ENCODE assay signal across 33 cellular contexts in genomic region chr12:103908246-103908541, GRCh38.
"Had no signal": no experiment of that assay in that cellular context is flagged by ENCODE, and none has a peak within 500 bp of the region (broad histone marks: within the 10 kb centered on the region; RNA-seq: fewer than 3 reads in every experiment).

No MANE protein-coding gene starts in this region.

- DNase-seq: activated CD4-positive, alpha-beta T cell treated with anti-CD3 and anti-CD28 coated beads, Interleukin-2, amount 10 ng/mL, durations not matched to agents 7 days and 5 days; activated CD4-positive, alpha-beta T cell treated with anti-CD3 and anti-CD28 coated beads, Interleukin-2, amount 50 U/mL, for 48 hours; activated CD8-positive, alpha-beta memory T cell treated with anti-CD3 and anti-CD28 coated beads for 24 hours; activated CD8-positive, alpha-beta memory T cell treated with anti-CD3 and anti-CD28 coated beads, Interleukin-2, amount 10 ng/mL, durations not matched to agents 7 days and 5 days; activated gamma-delta T cell; activated naive CD4-positive, alpha-beta T cell treated with Interleukin-2 at 50 U/mL for 16 hours; activated naive CD8-positive, alpha-beta T cell treated with anti-CD3 and anti-CD28 coated beads, Interleukin-2, amount 10 ng/mL, durations not matched to agents 7 days and 5 days; amygdala; Kasumi-1; MG63; NCI-H1105 treated with DMSO at 0.1 percent for 48 hours; NCI-H1436; NCI-H1694; NCI-H2029; NCI-H345; NCI-H510A; NCI-H526; NCI-H748 treated with DMSO at 0.1 percent for 48 hours; NK-92 treated with Interleukin-12 subunit alpha and Interleukin-12 subunit beta, amount 100 ng/mL, for 24 hours; PC-3; Peyer's patch; RPMI8226; SHP77 treated with DMSO at 0.1 percent for 48 hours; SK-N-SH had no signal

- H3K4me3 ChIP-seq: ascending aorta, MG63, Peyer's patch, SJSA1 had no signal

- H3K27me3 Mint-ChIP-seq: activated CD4-positive, alpha-beta T cell treated with anti-CD3 and anti-CD28 coated beads for 36 hours; activated CD4-positive, alpha-beta T cell treated with anti-CD3 and anti-CD28 coated beads, Interleukin-2, amount 10 ng/mL, durations not matched to agents 7 days and 5 days; activated naive CD4-positive, alpha-beta T cell treated with anti-CD3 and anti-CD28 coated beads, Interleukin-2, amount 50 U/mL, for 24 hours; activated naive CD8-positive, alpha-beta T cell treated with anti-CD3 and anti-CD28 coated beads, Interleukin-2, amount 10 ng/mL, durations not matched to agents 7 days and 5 days had no signal

- H3K4me2 ChIP-seq: SK-N-SH had no signal

- ATAC-seq: activated CD8-positive, alpha-beta memory T cell treated with anti-CD3 and anti-CD28 coated beads, Interleukin-2, amount 10 ng/mL, durations not matched to agents 7 days and 5 days; PC-3 had no signal

- H3K9me3 ChIP-seq: ascending aorta, MG63, Peyer's patch, SJSA1, SK-N-SH had no signal

- H3K4me1 ChIP-seq: ascending aorta, Peyer's patch had no signal

- H3K27me3 ChIP-seq: ascending aorta, MG63, Peyer's patch, SJSA1 had no signal

- H3K36me3 Mint-ChIP-seq: activated CD8-positive, alpha-beta memory T cell treated with anti-CD3 and anti-CD28 coated beads, Interleukin-2, amount 10 ng/mL, durations not matched to agents 7 days and 5 days; activated naive CD4-positive, alpha-beta T cell treated with anti-CD3 and anti-CD28 coated beads, Interleukin-2, amount 50 U/mL, for 24 hours; WTC11 had no signal

- H3K9ac ChIP-seq: SK-N-SH had no signal

- H3K27ac Mint-ChIP-seq: activated CD4-positive, alpha-beta T cell treated with anti-CD3 and anti-CD28 coated beads, Interleukin-2, amount 10 ng/mL, durations not matched to agents 7 days and 5 days; activated CD8-positive, alpha-beta memory T cell treated with anti-CD3 and anti-CD28 coated beads, Interleukin-2, amount 10 ng/mL, durations not matched to agents 7 days and 5 days; activated T-helper 2 cell treated with anti-CD3 and anti-CD28 coated beads, Interferon-gamma antibody, Interleukin-2, Interleukin-4, amounts not matched to agents 10 μg/mL and 5 μg/mL and 100 μg/mL, durations not matched to agents 14 hours and 24 hours and 36 hours; T-helper 1 cell treated with Interleukin-12 subunit alpha and Interleukin-12 subunit beta and Interleukin-4 antibody, amounts not matched to agents 30 μg/mL and 1 μg/mL, for 36 hours; T-helper 2 cell treated with Interferon-gamma antibody and Interleukin-4, amounts not matched to agents 5 μg/mL and 100 μg/mL, for 36 hours; WTC11 had no signal

- H3K36me3 ChIP-seq: ascending aorta, MG63, Peyer's patch, SJSA1 had no signal

- H3K4me3 Mint-ChIP-seq: activated CD4-positive, alpha-beta T cell treated with anti-CD3 and anti-CD28 coated beads for 36 hours; activated CD4-positive, alpha-beta T cell treated with anti-CD3 and anti-CD28 coated beads, Interleukin-2, amount 10 ng/mL, durations not matched to agents 7 days and 5 days; activated CD8-positive, alpha-beta memory T cell treated with anti-CD3 and anti-CD28 coated beads, Interleukin-2, amount 10 ng/mL, durations not matched to agents 7 days and 5 days; activated naive CD8-positive, alpha-beta T cell treated with anti-CD3 and anti-CD28 coated beads, Interleukin-2, amount 10 ng/mL, durations not matched to agents 7 days and 5 days; T-helper 1 cell treated with Interleukin-12 subunit alpha and Interleukin-12 subunit beta and Interleukin-4 antibody, amounts not matched to agents 30 μg/mL and 1 μg/mL, for 36 hours; T-helper 2 cell treated with Interferon-gamma antibody and Interleukin-4, amounts not matched to agents 5 μg/mL and 100 μg/mL, for 36 hours; WTC11 had no signal

- H3K9me3 Mint-ChIP-seq: activated T-helper 2 cell treated with anti-CD3 and anti-CD28 coated beads, Interferon-gamma antibody, Interleukin-2, Interleukin-4, amounts not matched to agents 10 μg/mL and 5 μg/mL and 100 μg/mL, durations not matched to agents 14 hours and 24 hours and 36 hours; T-helper 2 cell treated with Interferon-gamma antibody and Interleukin-4, amounts not matched to agents 5 μg/mL and 100 μg/mL, for 36 hours; WTC11 had no signal

- FAIRE-seq: TTC549 had no signal

- H3K27ac ChIP-seq: ascending aorta, Peyer's patch, SJSA1 had no signal
